16 cellular contexts compared by ENCODE assay signal in the genomic region with DNA sequence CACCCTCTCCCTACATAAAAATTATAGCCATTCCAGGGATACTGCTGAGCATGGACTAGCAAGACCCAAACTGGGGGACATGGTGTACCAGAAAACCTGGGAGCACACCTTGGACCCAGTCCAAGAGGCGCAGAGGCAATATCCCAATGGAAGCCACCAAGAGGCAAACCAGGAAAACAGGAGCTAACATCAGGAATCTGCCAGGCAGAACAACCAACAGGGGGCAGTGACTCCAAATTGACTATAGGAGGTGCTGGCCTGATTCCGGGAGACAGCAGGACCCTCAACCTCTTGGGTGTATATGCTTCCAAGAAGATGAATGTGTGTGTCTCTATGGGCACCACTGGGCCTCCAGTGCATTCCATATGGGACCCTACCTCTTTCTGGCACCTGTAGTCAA.
DNase-seq lines count a peak whose midpoint lies in the region; ATAC-seq and TF ChIP-seq lines count a peak whose summit lies in the region.
"Had no signal": no experiment of that assay in that cellular context is flagged by ENCODE, and none has a peak within 500 bp of the region (broad histone marks: within the 10 kb centered on the region; RNA-seq: fewer than 3 reads in every experiment).

No MANE protein-coding gene starts in this region.

- no peak overlapping the region for H3K4me3 Mint-ChIP-seq in stimulated activated naive B cell treated with anti-CD40 and anti-IgM and Interleukin-4, amounts not matched to agents 10 μg/mL and 1 μg/mL and 100 μg/mL, for 72 hours
- H3K4me3 Mint-ChIP-seq: activated naive CD4-positive, alpha-beta T cell treated with anti-CD3 and anti-CD28 coated beads, Interleukin-2, amount 50 U/mL, for 24 hours; mesothelial cell of epicardium; T-cell had no signal

- ATAC-seq in stimulated activated naive B cell treated with anti-CD40 and anti-IgM and Interleukin-4, amounts not matched to agents 10 μg/mL and 1 μg/mL and 100 μg/mL, for 72 hours (replicated peaks) = no peak
- ATAC-seq in HG03025 (IDR thresholded peaks at IDR 0.05; ENCODE audit: low FRiP score, unreplicated experiment) (no peak), HG02763 (IDR thresholded peaks at IDR 0.05; ENCODE audit: unreplicated experiment) (no peak)
- ATAC-seq: activated CD4-positive, CD25-positive, alpha-beta regulatory T cell treated with anti-CD3 and anti-CD28 coated beads, Interleukin-2, amount 50 U/mL, for 24 hours; T-cell had no signal

- 0 out of 2 replicates have a peak overlapping the region, but pooled peaks have one; percentile 0 for H3K4me2 ChIP-seq in PC-9

- H4K20me1 ChIP-seq in PC-9 (ENCODE audit: insufficient read depth) = no peaks in the 10 kb centered on the region

- H3K9me3 ChIP-seq in PC-9 (ENCODE audit: insufficient read depth, low read depth) = peaks cover 14% of the 10 kb centered on the region; the same call in 1 of the 2 replicates
- H3K9me3 ChIP-seq: colonic mucosa, esophagus squamous epithelium had no signal

- H3K36me3 Mint-ChIP-seq in stimulated activated naive B cell treated with anti-CD40 and anti-IgM and Interleukin-4, amounts not matched to agents 10 μg/mL and 1 μg/mL and 100 μg/mL, for 72 hours = peaks cover 0 to 3% of the 10 kb centered on the region in 2 donors
- H3K36me3 Mint-ChIP-seq: activated naive CD4-positive, alpha-beta T cell treated with anti-CD3 and anti-CD28 coated beads, Interleukin-2, amount 50 U/mL, for 24 hours; T-cell had no signal

- no TSS peak for BruUV-seq in PC-9 (replicated peaks; lab: Mats Ljungman, UMichigan)

- H3K27me3 Mint-ChIP-seq in stimulated activated naive B cell treated with anti-CD40 and anti-IgM and Interleukin-4, amounts not matched to agents 10 μg/mL and 1 μg/mL and 100 μg/mL, for 72 hours = peaks cover 4 to 12% of the 10 kb centered on the region in 2 donors

- H3K27ac Mint-ChIP-seq in stimulated activated naive B cell treated with anti-CD40 and anti-IgM and Interleukin-4, amounts not matched to agents 10 μg/mL and 1 μg/mL and 100 μg/mL, for 72 hours = peak overlapping the region; percentile 56
- H3K27ac Mint-ChIP-seq: activated naive CD4-positive, alpha-beta T cell treated with anti-CD3 and anti-CD28 coated beads, Interleukin-2, amount 50 U/mL, for 24 hours; mesothelial cell of epicardium; T-cell had no signal

- H3K79me2 ChIP-seq in PC-9 (ENCODE audit: low read depth) = no peaks in the 10 kb centered on the region

- CTCF ChIA-PET in PC-9 (lab: Charles Lee) = interaction anchor here (0.8 kb wide), 1 partner anchor 124 kb away, joined by 3 read pairs; no protein-coding TSS in a partner anchor

- no peaks in the 10 kb centered on the region for H3F3A ChIP-seq in PC-9 (ENCODE audit: insufficient read depth, low read depth)

- no peaks in the 10 kb centered on the region for H3K27me3 ChIP-seq in PC-9 (ENCODE audit: insufficient read depth, low read depth)
- H3K27me3 ChIP-seq: colonic mucosa had no signal

- TF ChIP-seq CTCF in PC-9 (conservative IDR thresholded peaks at IDR 0.05) (peak; percentile 30; the same call in 1 of the 2 replicates), epithelial cell of proximal tubule (conservative IDR thresholded peaks at IDR 0.05; ENCODE audit: low read depth, low read length) (peak; percentile 30)

- DNase-seq in NCI-H82 (lab: John Stamatoyannopoulos, UW) (peak; percentile 39), NCI-H82 treated with DMSO at 0.1 percent for 48 hours (lab: John Stamatoyannopoulos, UW; ENCODE audit: unreplicated experiment) (no peak), PC-9 (no peak), epithelial cell of proximal tubule (ENCODE audit: low read depth) (no peak)
- DNase-seq in stimulated activated naive B cell treated with anti-CD40 and anti-IgM and Interleukin-4, amounts not matched to agents 10 μg/mL and 1 μg/mL and 100 μg/mL, for 72 hours = no peak
- DNase-seq in activated T-cell treated with anti-CD3 and anti-CD28 coated beads, Interleukin-2, amount 50 U/mL, for 1 hour = no peak
- DNase-seq: colonic mucosa, esophagus squamous epithelium, MM.1S, T-cell had no signal

- no peak overlapping the region for H2AFZ ChIP-seq in PC-9

- H3K4me3 ChIP-seq in PC-9 = no peak overlapping the region
- H3K4me3 ChIP-seq in epithelial cell of proximal tubule (ENCODE audit: low read depth, low read length) = no peak overlapping the region
- H3K4me3 ChIP-seq: colonic mucosa, esophagus squamous epithelium, smooth muscle cell had no signal

- H3K4me1 ChIP-seq in PC-9 (replicated peaks; ENCODE audit: insufficient read depth) = peaks cover 25% of the 10 kb centered on the region
- H3K4me1 ChIP-seq: colonic mucosa, esophagus squamous epithelium had no signal

- no peaks in the 10 kb centered on the region for H3K4me1 Mint-ChIP-seq in stimulated activated naive B cell treated with anti-CD40 and anti-IgM and Interleukin-4, amounts not matched to agents 10 μg/mL and 1 μg/mL and 100 μg/mL, for 72 hours
- H3K4me1 Mint-ChIP-seq: activated naive CD4-positive, alpha-beta T cell treated with anti-CD3 and anti-CD28 coated beads, Interleukin-2, amount 50 U/mL, for 24 hours; T-cell had no signal

- peaks cover 2 to 4% of the 10 kb centered on the region in 2 donors for H3K9me3 Mint-ChIP-seq in stimulated activated naive B cell treated with anti-CD40 and anti-IgM and Interleukin-4, amounts not matched to agents 10 μg/mL and 1 μg/mL and 100 μg/mL, for 72 hours

- H3K36me3 ChIP-seq in PC-9 (ENCODE audit: low read depth) = no peaks in the 10 kb centered on the region
- H3K36me3 ChIP-seq: colonic mucosa, esophagus squamous epithelium had no signal

- H3K27ac ChIP-seq in PC-9 = no peak overlapping the region
- H3K27ac ChIP-seq: colonic mucosa, esophagus squamous epithelium had no signal

- intact Hi-C loops in PC-9 (cut with micrococcal nuclease; ENCODE audit: unreplicated experiment) = loop anchor here (5.0 kb wide), 1 partner anchor 117 kb away; no protein-coding TSS in a partner anchor

- no peaks in the 10 kb centered on the region for H3K9me2 ChIP-seq in PC-9 (ENCODE audit: insufficient read depth)

- POLR2A ChIA-PET in PC-9 (lab: Charles Lee; ENCODE audit: unreplicated experiment) = interaction anchor here (0.6 to 0.7 kb wide), 5 partner anchors 11 to 811 kb away, joined by 3 to 7 read pairs (median 5); no protein-coding TSS in a partner anchor
